Comparison of ENCODE assay signal across 22 cellular contexts in genomic region chr7:3434611-3435010, GRCh38.
"Had no signal": no experiment of that assay in that cellular context is flagged by ENCODE, and none has a peak within 500 bp of the region (broad histone marks: within the 10 kb centered on the region; RNA-seq: fewer than 3 reads in every experiment).

No MANE protein-coding gene starts in this region.

- ATAC-seq: activated CD8-positive, alpha-beta T cell treated with anti-CD3 and anti-CD28 coated beads, Interleukin-2, amount 10 ng/mL, durations not matched to agents 7 days and 5 days; esophagus mucosa; left colon; pancreas; psoas muscle had no signal

- H3K27ac ChIP-seq: pancreas, psoas muscle, right atrium auricular region, spleen, thoracic aorta, vagina had no signal

- H3K9me3 ChIP-seq: pancreas, psoas muscle, right atrium auricular region, spleen, thoracic aorta, vagina had no signal

- DNase-seq: activated CD4-positive, alpha-beta T cell treated with anti-CD3 and anti-CD28 coated beads for 1 hour; activated CD4-positive, alpha-beta T cell treated with anti-CD3 and anti-CD28 coated beads, Interleukin-2, amount 50 U/mL, for 1 hour; activated CD8-positive, alpha-beta T cell treated with anti-CD3 and anti-CD28 coated beads, Interleukin-2, amount 10 ng/mL, durations not matched to agents 7 days and 5 days; activated gamma-delta T cell treated with Interleukin-2 at 50 U/mL for 16 hours; activated T-cell treated with anti-CD3 and anti-CD28 coated beads, Interleukin-2, amount 50 U/mL, for 1 hour; aorta; central memory CD4-positive, alpha-beta T cell; dermis blood vessel endothelial cell; effector CD8-positive, alpha-beta T cell; hippocampal formation; islet precursor cell; left colon; mesenchymal stem cell; pancreas; psoas muscle; spleen; stimulated activated CD4-positive, alpha-beta T cell treated with anti-CD3 and anti-CD28 coated beads, Interleukin-4, amount 100 ng/mL, for 1 hour; stimulated activated naive CD4-positive, alpha-beta T cell treated with Interleukin-2 at 50 U/mL for 16 hours had no signal

- H3K36me3 ChIP-seq: pancreas, right atrium auricular region, spleen, thoracic aorta, vagina had no signal

- H3K4me3 ChIP-seq: pancreas, psoas muscle, right atrium auricular region, spleen, thoracic aorta, vagina had no signal

- H3K27me3 ChIP-seq: pancreas, right atrium auricular region, spleen, vagina had no signal

- H3K4me1 ChIP-seq: psoas muscle, right atrium auricular region, vagina had no signal
